In genomic region chr6:90256698-90257485, GRCh38 we compare ENCODE assay signal across 12 cellular contexts. TPM values are rescaled to one million over a fixed set of nuclear protein-coding genes. Genes with fewer than 3 reads are reported as not detected.
DNase-seq lines count a peak whose midpoint lies in the region; ATAC-seq and TF ChIP-seq lines count a peak whose summit lies in the region.
"Had no signal": no experiment of that assay in that cellular context is flagged by ENCODE, and none has a peak within 500 bp of the region (broad histone marks: within the 10 kb centered on the region; RNA-seq: fewer than 3 reads in every experiment).

No MANE protein-coding gene starts in this region.

- peaks cover 0 to 7% (median 2%) of the 10 kb centered on the region in 5 donors for H3K9me3 Mint-ChIP-seq in CD8-positive, alpha-beta memory T cell
- peaks cover 0 to 2% of the 10 kb centered on the region in 2 donors for H3K9me3 Mint-ChIP-seq in natural killer cell

- H3K27me3 ChIP-seq in CD8-positive, alpha-beta memory T cell (ENCODE audit: insufficient read depth, low read length, poor library complexity, severe bottlenecking): no peaks in the 10 kb centered on the region
- no peaks in the 10 kb centered on the region for H3K27me3 ChIP-seq in ovary
- H3K27me3 ChIP-seq: upper lobe of right lung had no signal

- H3K4me2 ChIP-seq in OCI-LY7 (ENCODE audit: low read length): no peak overlapping the region

- CTCF ChIA-PET in CD8-positive, alpha-beta memory T cell (lab: Charles Lee): no interaction called here
- CTCF ChIA-PET in OCI-LY7 (lab: Charles Lee; ENCODE audit: unreplicated experiment): no interaction called here

- H3K27ac Mint-ChIP-seq in CD8-positive, alpha-beta memory T cell: peak overlapping the region; percentile 4 to 86 (median 68)
- H3K27ac Mint-ChIP-seq in natural killer cell: peak overlapping the region in 1 of 2 donors; percentile 46

- H2AFZ ChIP-seq in OCI-LY7 (ENCODE audit: low read length): no peak overlapping the region

- 80 to 91% (median 86%) methylated on average over 4 of the region's 4 CpGs for WGBS in ovary, 3 donors

- H4K20me1 ChIP-seq in OCI-LY7 (ENCODE audit: insufficient read depth, low read length): no peaks in the 10 kb centered on the region

- intact Hi-C loops in natural killer cell (cut with micrococcal nuclease): no loop called here
- intact Hi-C loops in OCI-LY7 (cut with micrococcal nuclease; ENCODE audit: unreplicated experiment): loop anchor here (10.0 kb wide), 1 partner anchor 1752 kb away; no protein-coding TSS in a partner anchor
- intact Hi-C loops in ovary (cut with DNase I): no loop called here

- POLR2A ChIA-PET in CD8-positive, alpha-beta memory T cell (lab: Charles Lee): no interaction called here
- POLR2A ChIA-PET in OCI-LY7 (lab: Charles Lee): no interaction called here

- TF ChIP-seq POLR2A in ovary (IDR thresholded peaks at IDR 0.05): no peak

- no peaks in the 10 kb centered on the region for H3K36me3 ChIP-seq in CD8-positive, alpha-beta memory T cell (ENCODE audit: insufficient read depth, low read length)
- H3K36me3 ChIP-seq in OCI-LY7 (ENCODE audit: insufficient read depth, low read length) (peaks cover 92% of the 10 kb centered on the region), ovary (no peaks in the 10 kb centered on the region)
- H3K36me3 ChIP-seq: upper lobe of right lung had no signal

- no peaks in the 10 kb centered on the region for H3K9me3 ChIP-seq in CD8-positive, alpha-beta memory T cell (ENCODE audit: low read length)
- H3K9me3 ChIP-seq in OCI-LY7 (ENCODE audit: low read length): peaks cover 24% of the 10 kb centered on the region; the same call in 1 of the 2 replicates
- no peaks in the 10 kb centered on the region for H3K9me3 ChIP-seq in ovary
- H3K9me3 ChIP-seq: upper lobe of right lung had no signal

- H3K36me3 Mint-ChIP-seq in CD8-positive, alpha-beta memory T cell: peaks cover 2 to 24% (median 12%) of the 10 kb centered on the region in 3 donors
- H3K36me3 Mint-ChIP-seq in natural killer cell: no peaks in the 10 kb centered on the region

- BruUV-seq in OCI-LY7 (replicated peaks; lab: Mats Ljungman, UMichigan): no TSS peak

- peaks cover 62% of the 10 kb centered on the region for H3K4me1 ChIP-seq in CD8-positive, alpha-beta memory T cell (ENCODE audit: insufficient read depth, low read length)
- H3K4me1 ChIP-seq in OCI-LY7 (ENCODE audit: insufficient read depth, low read length, poor library complexity, severe bottlenecking): peaks cover 53% of the 10 kb centered on the region
- H3K4me1 ChIP-seq in ovary (ENCODE audit: insufficient read depth): peaks cover 3% of the 10 kb centered on the region
- H3K4me1 ChIP-seq: upper lobe of right lung had no signal

- no peak for TF ChIP-seq EP300 in ovary (IDR thresholded peaks at IDR 0.05)

- ATAC-seq in natural killer cell: peak; percentile 43 to 70 (median 47)
- ATAC-seq: left lobe of liver, upper lobe of right lung had no signal

- H3K27ac ChIP-seq in CD8-positive, alpha-beta memory T cell (ENCODE audit: low read depth, low read length): no peak overlapping the region
- H3K27ac ChIP-seq in OCI-LY7 (ENCODE audit: low read depth, low read length, poor library complexity, severe bottlenecking) (no peak overlapping the region), ovary (no peak overlapping the region)
- H3K27ac ChIP-seq: upper lobe of right lung had no signal

- no peaks in the 10 kb centered on the region for H3K9me2 ChIP-seq in OCI-LY7 (ENCODE audit: insufficient read depth, low read length)

- H3K4me3 Mint-ChIP-seq in CD8-positive, alpha-beta memory T cell: peak overlapping the region in 2 of 7 donors; percentile 10 to 13
- H3K4me3 Mint-ChIP-seq in natural killer cell: no peak overlapping the region

- H3K79me2 ChIP-seq in OCI-LY7 (ENCODE audit: insufficient read depth, low read depth, low read length): peaks cover 98% of the 10 kb centered on the region

- peaks cover 27 to 53% (median 41%) of the 10 kb centered on the region in 3 donors for H3K4me1 Mint-ChIP-seq in CD8-positive, alpha-beta memory T cell
- peaks cover 8 to 9% of the 10 kb centered on the region in 2 donors for H3K4me1 Mint-ChIP-seq in natural killer cell

- TF ChIP-seq CTCF in cardiac fibroblast (IDR thresholded peaks at IDR 0.05; ENCODE audit: low read depth, low read length) (no peak), natural killer cell (IDR thresholded peaks at IDR 0.05) (no peak), OCI-LY7 (conservative IDR thresholded peaks at IDR 0.05; ENCODE audit: low read length) (no peak), ovary (IDR thresholded peaks at IDR 0.05) (no peak)

- no peak overlapping the region for H3K4me3 ChIP-seq in CD8-positive, alpha-beta memory T cell (ENCODE audit: low read length)
- H3K4me3 ChIP-seq in cardiac fibroblast (replicated peaks in 1 of 2; ENCODE audit: low read depth in 2 of 2, low read length in 2 of 2) (no peak overlapping the region), OCI-LY7 (ENCODE audit: low read depth, low read length, poor library complexity, severe bottlenecking) (no peak overlapping the region), ovary (no peak overlapping the region)
- H3K4me3 ChIP-seq: upper lobe of right lung had no signal

- DNase-seq in CD8-positive, alpha-beta memory T cell: peak in 2 of 5 donors; percentile 52 to 73
- DNase-seq in NCI-H226: peak; percentile 86
- DNase-seq in cardiac fibroblast (ENCODE audit: low read depth in 2 of 2): peak; percentile 37 to 43
- no peak for DNase-seq in natural killer cell
- DNase-seq in effector CD8-positive, alpha-beta T cell (lab: John Stamatoyannopoulos, UW): no peak
- no peak for DNase-seq in OCI-LY7 (ENCODE audit: low spot score)
- DNase-seq in ovary: no peak
- DNase-seq in germinal center (ENCODE audit: low spot score): no peak
- DNase-seq: activated gamma-delta T cell treated with Interleukin-2 at 50 U/mL for 16 hours, posterior cingulate gyrus, upper lobe of right lung had no signal

- H3K27me3 Mint-ChIP-seq in CD8-positive, alpha-beta memory T cell: peaks cover 0 to 2% of the 10 kb centered on the region in 2 donors
- H3K27me3 Mint-ChIP-seq in natural killer cell (ENCODE audit: low read depth in 2 of 2): peaks cover 0 to 6% of the 10 kb centered on the region in 2 donors

RNA-seq across cellular contexts. Expression of gene BACH2, which starts 39.8 kb away (rescaled TPM):
- 10 to 100 TPM; 39.9 to 41.8 TPM for total RNA-seq in CD8-positive, alpha-beta memory T cell
- polyA plus RNA-seq in CD8-positive, alpha-beta memory T cell: 7.4 TPM
- total RNA-seq in natural killer cell (10 to 100 TPM; 32.1 to 37.8 (median 32.7) TPM), OCI-LY7 (2022) (163 and 265 TPM in 2 replicates), ovary (10 to 100 TPM in 5 of 7 donors, 1 to 10 TPM in 2; 7.4 to 19.2 (median 16.1) TPM)
- total RNA-seq in OCI-LY7 (2014; rRNA removed; shearing (Covaris generic)): 92.0 and 95.7 TPM in 2 replicates
- polyA plus RNA-seq in ovary: 1 to 10 TPM; 2.6 to 3.2 TPM

Comparison
In these comparisons a context has a peak if more than half of its experiments do, and no peak if none do; other contexts are left out.
1. DNase-seq: peak in NCI-H226 (single experiment) and cardiac fibroblast (2 of 2); none in natural killer cell (single experiment), effector CD8-positive, alpha-beta T cell (single experiment), OCI-LY7 (single experiment), ovary (0 of 5) and germinal center (single experiment).